In genomic region chr6:75349262-75349984, GRCh38 we compare ENCODE assay signal across 8 cellular contexts.
DNase-seq lines count a peak whose midpoint lies in the region; ATAC-seq and TF ChIP-seq lines count a peak whose summit lies in the region.

No MANE protein-coding gene starts in this region.

- peak overlapping the region; percentile 22 to 57 for H3K4me3 ChIP-seq in ascending aorta
- peak overlapping the region; percentile 15 to 36 for H3K4me3 ChIP-seq in testis

- no peak for ATAC-seq in HG02938 (IDR thresholded peaks at IDR 0.05; ENCODE audit: unreplicated experiment)
- ATAC-seq in GM19035 (IDR thresholded peaks at IDR 0.05; ENCODE audit: unreplicated experiment), result no peak
- ATAC-seq in GM18870 (IDR thresholded peaks at IDR 0.05; ENCODE audit: unreplicated experiment), result no peak

- no peak for TF ChIP-seq POLR2A in testis (IDR thresholded peaks at IDR 0.05)

- H3K27ac ChIP-seq in ascending aorta, result peak overlapping the region; percentile 55 to 74
- H3K27ac ChIP-seq in testis, result no peak overlapping the region

- H3K4me1 ChIP-seq in ascending aorta, result peaks cover 0 to 16% of the 10 kb centered on the region in 2 donors
- peaks cover 7% of the 10 kb centered on the region for H3K4me1 ChIP-seq in testis

- WGBS in testis, 2 donors, result 2 to 4% methylated on average over 24 of the region's 24 CpGs

- peak in 1 of 3 experiments; percentile 25 for TF ChIP-seq CTCF in ascending aorta (IDR thresholded peaks at IDR 0.05)
- no peak for TF ChIP-seq CTCF in testis (IDR thresholded peaks at IDR 0.05)

- no peaks in the 10 kb centered on the region for H3K27me3 ChIP-seq in ascending aorta
- H3K27me3 ChIP-seq in testis, result no peaks in the 10 kb centered on the region

- intact Hi-C loops in ascending aorta (cut with DNase I) (loop anchor here (2.0 to 5.0 kb wide), 2 partner anchors 15 to 42 kb away; no protein-coding TSS in a partner anchor), testis (cut with DNase I; ENCODE audit: low total_unique reads) (no loop called here)

- H3K36me3 ChIP-seq in ascending aorta (peaks cover 4 to 5% of the 10 kb centered on the region in 2 donors), testis (ENCODE audit: low read depth, missing control alignments) (no peaks in the 10 kb centered on the region)

- H3K9me3 ChIP-seq in ascending aorta, result no peaks in the 10 kb centered on the region
- no peaks in the 10 kb centered on the region for H3K9me3 ChIP-seq in testis

- peak; percentile 46 for DNase-seq in NCI-H146 (lab: John Stamatoyannopoulos, UW)
- no peak for DNase-seq in NCI-H146 treated with DMSO at 0.1 percent for 48 hours (lab: John Stamatoyannopoulos, UW; ENCODE audit: unreplicated experiment)
- no peak for DNase-seq in ascending aorta (ENCODE audit: low spot score in 2 of 2)
- DNase-seq in iPS-NIHi7 (ENCODE audit: extremely low spot score), result peak; percentile 74
- DNase-seq in testis, result peak; percentile 24

Comparison
In these comparisons a context has a peak if more than half of its experiments do, and no peak if none do; other contexts are left out.
1. DNase-seq: peak in NCI-H146 (single experiment), iPS-NIHi7 (single experiment) and testis (single experiment); none in NCI-H146 treated with DMSO at 0.1 percent for 48 hours (single experiment) and ascending aorta (0 of 2).
2. H3K27ac ChIP-seq: peak in ascending aorta (2 of 2); none in testis (0 of 2).